In genomic region chr2:228066416-228066815, GRCh38 we compare ENCODE assay signal across 28 cellular contexts.
"Had no signal": no experiment of that assay in that cellular context is flagged by ENCODE, and none has a peak within 500 bp of the region (broad histone marks: within the 10 kb centered on the region; RNA-seq: fewer than 3 reads in every experiment).

No MANE protein-coding gene starts in this region.

- H3K36me3 ChIP-seq: left ventricle myocardium inferior, pancreas, prostate gland, suprapubic skin, thoracic aorta, tibial artery, upper lobe of right lung had no signal

- H3K27me3 ChIP-seq: pancreas, suprapubic skin, tibial artery, upper lobe of right lung had no signal

- DNase-seq: hippocampal formation; kidney glomerular epithelial cell; left cardiac atrium; left ventricle myocardium inferior; mesendoderm; naive B cell; natural killer cell; nucleus accumbens; pancreas; retina; right cardiac atrium; stimulated activated CD4-positive, alpha-beta T cell treated with anti-CD3 and anti-CD28 coated beads, Interleukin-12 subunit alpha, Interleukin-12 subunit beta, amount 100 ng/mL, for 4 hours; stimulated activated CD4-positive, alpha-beta T cell treated with anti-CD3 and anti-CD28 coated beads, Interleukin-15, amount 100 ng/mL, for 24 hours; stimulated activated CD4-positive, alpha-beta T cell treated with anti-CD3 and anti-CD28 coated beads, Interleukin-2, amount 100 ng/mL, for 24 hours; stimulated activated CD4-positive, alpha-beta T cell treated with anti-CD3 and anti-CD28 coated beads, Interleukin-4, amount 100 ng/mL, for 24 hours; stimulated activated naive CD4-positive, alpha-beta T cell; tibial artery; upper lobe of right lung had no signal

- H3K4me3 Mint-ChIP-seq: mesothelial cell of epicardium; naive B cell; natural killer cell; neural crest cell; stimulated activated effector memory CD8-positive, alpha-beta T cell treated with anti-CD3 and anti-CD28 coated beads, Interleukin-12 subunit alpha, Interleukin-12 subunit beta, amount 100 ng/mL, for 72 hours; stimulated activated naive CD8-positive, alpha-beta T cell treated with anti-CD3 and anti-CD28 coated beads, Interleukin-15, Interleukin-2, amounts not matched to agents 100 ng/mL and 50 ng/mL, for 24 hours had no signal

- H3K36me3 Mint-ChIP-seq: mesothelial cell of epicardium; naive B cell; natural killer cell; stimulated activated effector memory CD8-positive, alpha-beta T cell treated with anti-CD3 and anti-CD28 coated beads, Interleukin-12 subunit alpha, Interleukin-12 subunit beta, amount 100 ng/mL, for 72 hours had no signal

- H3K4me1 Mint-ChIP-seq: mesothelial cell of epicardium; naive B cell; natural killer cell; neural crest cell; stimulated activated effector memory CD8-positive, alpha-beta T cell treated with anti-CD3 and anti-CD28 coated beads, Interleukin-12 subunit alpha, Interleukin-12 subunit beta, amount 100 ng/mL, for 72 hours had no signal

- H3K27me3 Mint-ChIP-seq: naive B cell; stimulated activated naive CD8-positive, alpha-beta T cell treated with anti-CD3 and anti-CD28 coated beads, Interleukin-15, Interleukin-2, amounts not matched to agents 100 ng/mL and 50 ng/mL, for 24 hours had no signal

- H3K9me3 Mint-ChIP-seq: mesothelial cell of epicardium, neural crest cell had no signal

- H3K4me3 ChIP-seq: left ventricle myocardium inferior, lung, pancreas, prostate gland, skin epidermis, suprapubic skin, thoracic aorta, tibial artery, upper lobe of right lung had no signal

- ATAC-seq: left cardiac atrium; natural killer cell; pancreas; right cardiac atrium; sciatic nerve; stimulated activated effector memory CD8-positive, alpha-beta T cell treated with anti-CD3 and anti-CD28 coated beads, Interleukin-12 subunit alpha, Interleukin-12 subunit beta, amount 100 ng/mL, for 72 hours; upper lobe of right lung had no signal

- H3K27ac Mint-ChIP-seq: mesothelial cell of epicardium; naive B cell; natural killer cell; stimulated activated effector memory CD8-positive, alpha-beta T cell treated with anti-CD3 and anti-CD28 coated beads, Interleukin-12 subunit alpha, Interleukin-12 subunit beta, amount 100 ng/mL, for 72 hours; stimulated activated naive CD8-positive, alpha-beta T cell treated with anti-CD3 and anti-CD28 coated beads, Interleukin-15, Interleukin-2, amounts not matched to agents 100 ng/mL and 50 ng/mL, for 24 hours had no signal
